Comparison of ENCODE assay signal across 9 cellular contexts in the genomic region with DNA sequence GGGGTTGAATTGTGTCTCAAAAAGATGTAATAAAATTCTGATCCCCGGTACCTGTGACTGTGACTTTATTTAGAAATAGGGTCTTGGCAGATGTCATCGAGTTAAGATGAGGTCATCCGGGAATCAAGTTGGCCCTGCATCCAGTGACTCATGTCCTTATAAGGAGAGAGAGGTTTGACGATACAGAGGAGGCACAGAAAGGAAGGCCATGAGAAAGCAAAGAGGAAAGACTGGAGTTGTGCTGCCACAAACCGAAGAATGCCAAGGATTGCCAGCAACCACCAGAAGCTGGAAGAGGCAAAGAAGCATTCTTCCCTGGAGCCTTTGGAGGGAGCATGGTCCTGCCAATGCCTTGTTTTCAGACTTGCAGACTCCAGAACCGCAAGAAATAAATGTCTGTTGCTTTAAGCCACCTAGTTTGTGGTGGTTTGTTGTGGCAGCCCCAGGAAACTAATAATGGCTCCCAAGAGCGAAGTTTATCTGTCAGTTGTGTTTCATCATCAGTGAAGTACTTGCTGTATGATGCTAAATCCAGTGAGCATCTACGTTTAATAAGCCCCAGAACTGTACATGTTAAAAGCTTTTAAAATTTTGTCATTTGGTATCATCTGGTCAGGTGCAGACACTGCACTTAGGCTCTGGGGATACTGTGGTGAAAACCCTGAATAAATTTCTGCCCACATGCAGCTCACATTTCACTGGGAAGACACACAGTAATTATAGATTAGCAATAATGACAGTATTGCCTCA.
A peak's percentile ranks its signal among the peaks of the same experiment; 100 is the strongest.
DNase-seq lines count a peak whose midpoint lies in the region; ATAC-seq and TF ChIP-seq lines count a peak whose summit lies in the region.
"Had no signal": no experiment of that assay in that cellular context is flagged by ENCODE, and none has a peak within 500 bp of the region (broad histone marks: within the 10 kb centered on the region; RNA-seq: fewer than 3 reads in every experiment).

No MANE protein-coding gene starts in this region.

- H3K9me3 Mint-ChIP-seq in osteocyte (ENCODE audit: unreplicated experiment) = no peaks in the 10 kb centered on the region
- H3K9me3 Mint-ChIP-seq: dendritic cell treated with granulocyte-macrophage colony-stimulating factor and Interleukin-4, amounts not matched to agents 40 ng/mL and 50 ng/mL, for 4 days had no signal

- peak overlapping the region in 1 of 2 donors; percentile 61 for H3K27ac ChIP-seq in coronary artery

- TF ChIP-seq CTCF in coronary artery (IDR thresholded peaks at IDR 0.05) = no peak
- TF ChIP-seq CTCF in osteocyte (IDR thresholded peaks at IDR 0.05) = peak; percentile 25

- H3K27me3 Mint-ChIP-seq in osteocyte (ENCODE audit: unreplicated experiment) = no peaks in the 10 kb centered on the region
- H3K27me3 Mint-ChIP-seq: dendritic cell treated with granulocyte-macrophage colony-stimulating factor and Interleukin-4, amounts not matched to agents 40 ng/mL and 50 ng/mL, for 4 days had no signal

- peaks cover 74% of the 10 kb centered on the region for H3K4me1 Mint-ChIP-seq in osteocyte (ENCODE audit: unreplicated experiment)

- peaks cover 12% of the 10 kb centered on the region for H3K36me3 Mint-ChIP-seq in osteocyte (ENCODE audit: unreplicated experiment)

- no peak overlapping the region for H3K4me3 ChIP-seq in Jurkat, Clone E6-1 (ENCODE audit: low read length)
- H3K4me3 ChIP-seq in coronary artery = peak overlapping the region; percentile 16

- ATAC-seq in HG03280 (IDR thresholded peaks at IDR 0.05; ENCODE audit: unreplicated experiment) = no peak

- DNase-seq in EL (peak; percentile 95), coronary artery (ENCODE audit: low spot score) (peak; percentile 76), osteocyte (ENCODE audit: extremely low spot score, unreplicated experiment) (no peak), mesenteric fat pad (ENCODE audit: low spot score) (no peak)
- peak; percentile 43 for DNase-seq in Jurkat, Clone E6-1 (ENCODE audit: low read depth, low spot score)
- DNase-seq in stimulated activated CD4-positive, alpha-beta T cell treated with anti-CD3 and anti-CD28 coated beads, Interleukin-1b, Interleukin-23, amount 100 ng/mL, for 48 hours = no peak
- DNase-seq: NCI-H1930 had no signal

- H3K27ac Mint-ChIP-seq in osteocyte (ENCODE audit: unreplicated experiment) = peak overlapping the region; percentile 93
- H3K27ac Mint-ChIP-seq: dendritic cell treated with granulocyte-macrophage colony-stimulating factor and Interleukin-4, amounts not matched to agents 40 ng/mL and 50 ng/mL, for 4 days had no signal

- H3K4me3 Mint-ChIP-seq in osteocyte (ENCODE audit: unreplicated experiment) = no peak overlapping the region
- H3K4me3 Mint-ChIP-seq: dendritic cell treated with granulocyte-macrophage colony-stimulating factor and Interleukin-4, amounts not matched to agents 40 ng/mL and 50 ng/mL, for 4 days had no signal

Comparison
In these comparisons a context has a peak if more than half of its experiments do, and no peak if none do; other contexts are left out.
1. DNase-seq: peak in EL (single experiment), Jurkat, Clone E6-1 (single experiment) and coronary artery (single experiment); none in osteocyte (single experiment), mesenteric fat pad (single experiment) and stimulated activated CD4-positive, alpha-beta T cell treated with anti-CD3 and anti-CD28 coated beads, Interleukin-1b, Interleukin-23, amount 100 ng/mL, for 48 hours (single experiment).